In genomic region chr20:45833030-45833882, GRCh38 we compare ENCODE assay signal across 1 cellular context.
TF ChIP-seq lines count a peak whose summit lies in the region.

Gene SNX21, plus strand, starts transcription at chr20:45833799. Its CDS starts 121 bp downstream, at chr20:45833920.

TF ChIP-seq in HepG2, 621 proteins besides CTCF, POLR2A, EP300 and RAD21 (continued from another document and continues in another):
- TF ChIP-seq, protein P1, sequence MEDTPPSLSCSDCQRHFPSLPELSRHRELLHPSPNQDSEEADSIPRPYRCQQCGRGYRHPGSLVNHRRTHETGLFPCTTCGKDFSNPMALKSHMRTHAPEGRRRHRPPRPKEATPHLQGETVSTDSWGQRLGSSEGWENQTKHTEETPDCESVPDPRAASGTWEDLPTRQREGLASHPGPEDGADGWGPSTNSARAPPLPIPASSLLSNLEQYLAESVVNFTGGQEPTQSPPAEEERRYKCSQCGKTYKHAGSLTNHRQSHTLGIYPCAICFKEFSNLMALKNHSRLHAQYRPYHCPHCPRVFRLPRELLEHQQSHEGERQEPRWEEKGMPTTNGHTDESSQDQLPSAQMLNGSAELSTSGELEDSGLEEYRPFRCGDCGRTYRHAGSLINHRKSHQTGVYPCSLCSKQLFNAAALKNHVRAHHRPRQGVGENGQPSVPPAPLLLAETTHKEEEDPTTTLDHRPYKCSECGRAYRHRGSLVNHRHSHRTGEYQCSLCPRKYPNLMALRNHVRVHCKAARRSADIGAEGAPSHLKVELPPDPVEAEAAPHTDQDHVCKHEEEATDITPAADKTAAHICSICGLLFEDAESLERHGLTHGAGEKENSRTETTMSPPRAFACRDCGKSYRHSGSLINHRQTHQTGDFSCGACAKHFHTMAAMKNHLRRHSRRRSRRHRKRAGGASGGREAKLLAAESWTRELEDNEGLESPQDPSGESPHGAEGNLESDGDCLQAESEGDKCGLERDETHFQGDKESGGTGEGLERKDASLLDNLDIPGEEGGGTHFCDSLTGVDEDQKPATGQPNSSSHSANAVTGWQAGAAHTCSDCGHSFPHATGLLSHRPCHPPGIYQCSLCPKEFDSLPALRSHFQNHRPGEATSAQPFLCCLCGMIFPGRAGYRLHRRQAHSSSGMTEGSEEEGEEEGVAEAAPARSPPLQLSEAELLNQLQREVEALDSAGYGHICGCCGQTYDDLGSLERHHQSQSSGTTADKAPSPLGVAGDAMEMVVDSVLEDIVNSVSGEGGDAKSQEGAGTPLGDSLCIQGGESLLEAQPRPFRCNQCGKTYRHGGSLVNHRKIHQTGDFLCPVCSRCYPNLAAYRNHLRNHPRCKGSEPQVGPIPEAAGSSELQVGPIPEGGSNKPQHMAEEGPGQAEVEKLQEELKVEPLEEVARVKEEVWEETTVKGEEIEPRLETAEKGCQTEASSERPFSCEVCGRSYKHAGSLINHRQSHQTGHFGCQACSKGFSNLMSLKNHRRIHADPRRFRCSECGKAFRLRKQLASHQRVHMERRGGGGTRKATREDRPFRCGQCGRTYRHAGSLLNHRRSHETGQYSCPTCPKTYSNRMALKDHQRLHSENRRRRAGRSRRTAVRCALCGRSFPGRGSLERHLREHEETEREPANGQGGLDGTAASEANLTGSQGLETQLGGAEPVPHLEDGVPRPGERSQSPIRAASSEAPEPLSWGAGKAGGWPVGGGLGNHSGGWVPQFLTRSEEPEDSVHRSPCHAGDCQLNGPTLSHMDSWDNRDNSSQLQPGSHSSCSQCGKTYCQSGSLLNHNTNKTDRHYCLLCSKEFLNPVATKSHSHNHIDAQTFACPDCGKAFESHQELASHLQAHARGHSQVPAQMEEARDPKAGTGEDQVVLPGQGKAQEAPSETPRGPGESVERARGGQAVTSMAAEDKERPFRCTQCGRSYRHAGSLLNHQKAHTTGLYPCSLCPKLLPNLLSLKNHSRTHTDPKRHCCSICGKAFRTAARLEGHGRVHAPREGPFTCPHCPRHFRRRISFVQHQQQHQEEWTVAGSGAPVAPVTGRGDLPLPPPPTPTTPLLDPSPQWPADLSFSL (CRISPR knock-in tag; IDR thresholded peaks at IDR 0.05) = peak; percentile 42; the same call in 1 of the 2 replicates
- TF ChIP-seq ZNF18 (CRISPR knock-in tag; IDR thresholded peaks at IDR 0.05; ENCODE audit: insufficient replicate concordance) = peak; percentile 81
- TF ChIP-seq GABPB1 (CRISPR knock-in tag; IDR thresholded peaks at IDR 0.05) = peak; percentile 78
- TF ChIP-seq, protein P2, sequence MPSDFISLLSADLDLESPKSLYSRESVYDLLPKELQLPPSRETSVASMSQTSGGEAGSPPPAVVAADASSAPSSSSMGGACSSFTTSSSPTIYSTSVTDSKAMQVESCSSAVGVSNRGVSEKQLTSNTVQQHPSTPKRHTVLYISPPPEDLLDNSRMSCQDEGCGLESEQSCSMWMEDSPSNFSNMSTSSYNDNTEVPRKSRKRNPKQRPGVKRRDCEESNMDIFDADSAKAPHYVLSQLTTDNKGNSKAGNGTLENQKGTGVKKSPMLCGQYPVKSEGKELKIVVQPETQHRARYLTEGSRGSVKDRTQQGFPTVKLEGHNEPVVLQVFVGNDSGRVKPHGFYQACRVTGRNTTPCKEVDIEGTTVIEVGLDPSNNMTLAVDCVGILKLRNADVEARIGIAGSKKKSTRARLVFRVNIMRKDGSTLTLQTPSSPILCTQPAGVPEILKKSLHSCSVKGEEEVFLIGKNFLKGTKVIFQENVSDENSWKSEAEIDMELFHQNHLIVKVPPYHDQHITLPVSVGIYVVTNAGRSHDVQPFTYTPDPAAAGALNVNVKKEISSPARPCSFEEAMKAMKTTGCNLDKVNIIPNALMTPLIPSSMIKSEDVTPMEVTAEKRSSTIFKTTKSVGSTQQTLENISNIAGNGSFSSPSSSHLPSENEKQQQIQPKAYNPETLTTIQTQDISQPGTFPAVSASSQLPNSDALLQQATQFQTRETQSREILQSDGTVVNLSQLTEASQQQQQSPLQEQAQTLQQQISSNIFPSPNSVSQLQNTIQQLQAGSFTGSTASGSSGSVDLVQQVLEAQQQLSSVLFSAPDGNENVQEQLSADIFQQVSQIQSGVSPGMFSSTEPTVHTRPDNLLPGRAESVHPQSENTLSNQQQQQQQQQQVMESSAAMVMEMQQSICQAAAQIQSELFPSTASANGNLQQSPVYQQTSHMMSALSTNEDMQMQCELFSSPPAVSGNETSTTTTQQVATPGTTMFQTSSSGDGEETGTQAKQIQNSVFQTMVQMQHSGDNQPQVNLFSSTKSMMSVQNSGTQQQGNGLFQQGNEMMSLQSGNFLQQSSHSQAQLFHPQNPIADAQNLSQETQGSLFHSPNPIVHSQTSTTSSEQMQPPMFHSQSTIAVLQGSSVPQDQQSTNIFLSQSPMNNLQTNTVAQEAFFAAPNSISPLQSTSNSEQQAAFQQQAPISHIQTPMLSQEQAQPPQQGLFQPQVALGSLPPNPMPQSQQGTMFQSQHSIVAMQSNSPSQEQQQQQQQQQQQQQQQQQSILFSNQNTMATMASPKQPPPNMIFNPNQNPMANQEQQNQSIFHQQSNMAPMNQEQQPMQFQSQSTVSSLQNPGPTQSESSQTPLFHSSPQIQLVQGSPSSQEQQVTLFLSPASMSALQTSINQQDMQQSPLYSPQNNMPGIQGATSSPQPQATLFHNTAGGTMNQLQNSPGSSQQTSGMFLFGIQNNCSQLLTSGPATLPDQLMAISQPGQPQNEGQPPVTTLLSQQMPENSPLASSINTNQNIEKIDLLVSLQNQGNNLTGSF (CRISPR knock-in tag; IDR thresholded peaks at IDR 0.05) = peak; percentile 82; the same call in 1 of the 2 replicates
- TF ChIP-seq, protein P3, sequence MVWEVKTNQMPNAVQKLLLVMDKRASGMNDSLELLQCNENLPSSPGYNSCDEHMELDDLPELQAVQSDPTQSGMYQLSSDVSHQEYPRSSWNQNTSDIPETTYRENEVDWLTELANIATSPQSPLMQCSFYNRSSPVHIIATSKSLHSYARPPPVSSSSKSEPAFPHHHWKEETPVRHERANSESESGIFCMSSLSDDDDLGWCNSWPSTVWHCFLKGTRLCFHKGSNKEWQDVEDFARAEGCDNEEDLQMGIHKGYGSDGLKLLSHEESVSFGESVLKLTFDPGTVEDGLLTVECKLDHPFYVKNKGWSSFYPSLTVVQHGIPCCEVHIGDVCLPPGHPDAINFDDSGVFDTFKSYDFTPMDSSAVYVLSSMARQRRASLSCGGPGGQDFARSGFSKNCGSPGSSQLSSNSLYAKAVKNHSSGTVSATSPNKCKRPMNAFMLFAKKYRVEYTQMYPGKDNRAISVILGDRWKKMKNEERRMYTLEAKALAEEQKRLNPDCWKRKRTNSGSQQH (CRISPR knock-in tag; IDR thresholded peaks at IDR 0.05; ENCODE audit: low read depth) = no peak
- TF ChIP-seq, protein P4, sequence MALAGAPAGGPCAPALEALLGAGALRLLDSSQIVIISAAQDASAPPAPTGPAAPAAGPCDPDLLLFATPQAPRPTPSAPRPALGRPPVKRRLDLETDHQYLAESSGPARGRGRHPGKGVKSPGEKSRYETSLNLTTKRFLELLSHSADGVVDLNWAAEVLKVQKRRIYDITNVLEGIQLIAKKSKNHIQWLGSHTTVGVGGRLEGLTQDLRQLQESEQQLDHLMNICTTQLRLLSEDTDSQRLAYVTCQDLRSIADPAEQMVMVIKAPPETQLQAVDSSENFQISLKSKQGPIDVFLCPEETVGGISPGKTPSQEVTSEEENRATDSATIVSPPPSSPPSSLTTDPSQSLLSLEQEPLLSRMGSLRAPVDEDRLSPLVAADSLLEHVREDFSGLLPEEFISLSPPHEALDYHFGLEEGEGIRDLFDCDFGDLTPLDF (CRISPR knock-in tag; IDR thresholded peaks at IDR 0.05) = 0 out of 2 replicates have a peak, but pooled peaks have one; percentile 52
- 0 out of 2 replicates have a peak, but pooled peaks have one; percentile 81 for TF ChIP-seq ARID4A (CRISPR knock-in tag; IDR thresholded peaks at IDR 0.05; ENCODE audit: borderline replicate concordance)
- TF ChIP-seq, protein P5, sequence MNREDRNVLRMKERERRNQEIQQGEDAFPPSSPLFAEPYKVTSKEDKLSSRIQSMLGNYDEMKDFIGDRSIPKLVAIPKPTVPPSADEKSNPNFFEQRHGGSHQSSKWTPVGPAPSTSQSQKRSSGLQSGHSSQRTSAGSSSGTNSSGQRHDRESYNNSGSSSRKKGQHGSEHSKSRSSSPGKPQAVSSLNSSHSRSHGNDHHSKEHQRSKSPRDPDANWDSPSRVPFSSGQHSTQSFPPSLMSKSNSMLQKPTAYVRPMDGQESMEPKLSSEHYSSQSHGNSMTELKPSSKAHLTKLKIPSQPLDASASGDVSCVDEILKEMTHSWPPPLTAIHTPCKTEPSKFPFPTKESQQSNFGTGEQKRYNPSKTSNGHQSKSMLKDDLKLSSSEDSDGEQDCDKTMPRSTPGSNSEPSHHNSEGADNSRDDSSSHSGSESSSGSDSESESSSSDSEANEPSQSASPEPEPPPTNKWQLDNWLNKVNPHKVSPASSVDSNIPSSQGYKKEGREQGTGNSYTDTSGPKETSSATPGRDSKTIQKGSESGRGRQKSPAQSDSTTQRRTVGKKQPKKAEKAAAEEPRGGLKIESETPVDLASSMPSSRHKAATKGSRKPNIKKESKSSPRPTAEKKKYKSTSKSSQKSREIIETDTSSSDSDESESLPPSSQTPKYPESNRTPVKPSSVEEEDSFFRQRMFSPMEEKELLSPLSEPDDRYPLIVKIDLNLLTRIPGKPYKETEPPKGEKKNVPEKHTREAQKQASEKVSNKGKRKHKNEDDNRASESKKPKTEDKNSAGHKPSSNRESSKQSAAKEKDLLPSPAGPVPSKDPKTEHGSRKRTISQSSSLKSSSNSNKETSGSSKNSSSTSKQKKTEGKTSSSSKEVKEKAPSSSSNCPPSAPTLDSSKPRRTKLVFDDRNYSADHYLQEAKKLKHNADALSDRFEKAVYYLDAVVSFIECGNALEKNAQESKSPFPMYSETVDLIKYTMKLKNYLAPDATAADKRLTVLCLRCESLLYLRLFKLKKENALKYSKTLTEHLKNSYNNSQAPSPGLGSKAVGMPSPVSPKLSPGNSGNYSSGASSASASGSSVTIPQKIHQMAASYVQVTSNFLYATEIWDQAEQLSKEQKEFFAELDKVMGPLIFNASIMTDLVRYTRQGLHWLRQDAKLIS (CRISPR knock-in tag; IDR thresholded peaks at IDR 0.05) = 0 out of 2 replicates have a peak, but pooled peaks have one; percentile 8
- TF ChIP-seq ZNF430 (CRISPR knock-in tag; IDR thresholded peaks at IDR 0.05) = peak; percentile 77; the same call in 1 of the 2 replicates
- TF ChIP-seq ZNF567 (CRISPR knock-in tag; IDR thresholded peaks at IDR 0.05; ENCODE audit: borderline replicate concordance) = no peak
- TF ChIP-seq ARID2 (CRISPR knock-in tag; IDR thresholded peaks at IDR 0.05; ENCODE audit: borderline replicate concordance) = peak; percentile 31; the same call in 1 of the 2 replicates
- TF ChIP-seq ZNF225 (CRISPR knock-in tag; IDR thresholded peaks at IDR 0.05) = no peak
- TF ChIP-seq NAIF1 (CRISPR knock-in tag; IDR thresholded peaks at IDR 0.05; ENCODE audit: borderline replicate concordance) = no peak
- TF ChIP-seq HOXD1 (CRISPR knock-in tag; IDR thresholded peaks at IDR 0.05) = peak; percentile 32; the same call in 1 of the 2 replicates
- TF ChIP-seq SIN3A (IDR thresholded peaks at IDR 0.05; ENCODE audit: borderline replicate concordance, low read depth, low read length) = peak; percentile 86; the same call in 1 of the 2 replicates
- no peak; the same call in 1 of the 2 replicates for TF ChIP-seq ZNF563 (CRISPR knock-in tag; IDR thresholded peaks at IDR 0.05)
- TF ChIP-seq, protein P6, sequence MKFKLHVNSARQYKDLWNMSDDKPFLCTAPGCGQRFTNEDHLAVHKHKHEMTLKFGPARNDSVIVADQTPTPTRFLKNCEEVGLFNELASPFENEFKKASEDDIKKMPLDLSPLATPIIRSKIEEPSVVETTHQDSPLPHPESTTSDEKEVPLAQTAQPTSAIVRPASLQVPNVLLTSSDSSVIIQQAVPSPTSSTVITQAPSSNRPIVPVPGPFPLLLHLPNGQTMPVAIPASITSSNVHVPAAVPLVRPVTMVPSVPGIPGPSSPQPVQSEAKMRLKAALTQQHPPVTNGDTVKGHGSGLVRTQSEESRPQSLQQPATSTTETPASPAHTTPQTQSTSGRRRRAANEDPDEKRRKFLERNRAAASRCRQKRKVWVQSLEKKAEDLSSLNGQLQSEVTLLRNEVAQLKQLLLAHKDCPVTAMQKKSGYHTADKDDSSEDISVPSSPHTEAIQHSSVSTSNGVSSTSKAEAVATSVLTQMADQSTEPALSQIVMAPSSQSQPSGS (CRISPR knock-in tag; IDR thresholded peaks at IDR 0.05) = peak; percentile 67
- no peak for TF ChIP-seq ZNF350 (CRISPR knock-in tag; IDR thresholded peaks at IDR 0.05; ENCODE audit: borderline replicate concordance, low read depth)
- TF ChIP-seq ZNF367 (CRISPR knock-in tag; IDR thresholded peaks at IDR 0.05; ENCODE audit: borderline replicate concordance) = no peak
- peak; percentile 64; the same call in 1 of the 2 replicates for TF ChIP-seq KLF6 (CRISPR knock-in tag; IDR thresholded peaks at IDR 0.05)
